Comparison of ENCODE assay signal across 1 cellular context in the genomic region with DNA sequence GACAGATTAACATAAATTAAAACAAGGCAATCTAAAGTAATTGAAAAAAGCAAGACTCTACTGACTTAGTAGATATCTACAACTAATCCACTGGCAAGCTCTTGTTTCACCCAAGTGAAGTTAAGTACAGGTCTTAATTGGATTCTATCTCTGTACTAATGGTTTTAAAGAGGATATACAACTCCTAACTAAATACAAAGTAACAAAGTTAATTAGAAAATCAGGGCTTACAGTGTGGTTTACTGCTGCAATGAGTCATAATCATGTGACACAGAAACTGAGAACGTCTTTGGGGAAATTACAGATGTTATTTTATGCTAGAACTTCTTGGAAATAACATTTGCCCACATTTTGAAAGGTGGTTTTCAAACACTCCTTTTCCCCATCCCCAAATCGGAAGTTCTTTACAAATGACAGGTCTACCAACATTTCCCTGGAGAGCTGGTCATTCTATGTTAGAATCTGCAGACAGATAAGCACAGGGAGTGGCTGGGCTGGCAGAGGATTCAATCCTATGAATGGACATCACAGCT.
TF ChIP-seq lines count a peak whose summit lies in the region.

No MANE protein-coding gene starts in this region.

TF ChIP-seq in HEK293, 187 proteins besides CTCF, POLR2A, EP300 and RAD21 (continued from another document):
- TF ChIP-seq, protein P1, sequence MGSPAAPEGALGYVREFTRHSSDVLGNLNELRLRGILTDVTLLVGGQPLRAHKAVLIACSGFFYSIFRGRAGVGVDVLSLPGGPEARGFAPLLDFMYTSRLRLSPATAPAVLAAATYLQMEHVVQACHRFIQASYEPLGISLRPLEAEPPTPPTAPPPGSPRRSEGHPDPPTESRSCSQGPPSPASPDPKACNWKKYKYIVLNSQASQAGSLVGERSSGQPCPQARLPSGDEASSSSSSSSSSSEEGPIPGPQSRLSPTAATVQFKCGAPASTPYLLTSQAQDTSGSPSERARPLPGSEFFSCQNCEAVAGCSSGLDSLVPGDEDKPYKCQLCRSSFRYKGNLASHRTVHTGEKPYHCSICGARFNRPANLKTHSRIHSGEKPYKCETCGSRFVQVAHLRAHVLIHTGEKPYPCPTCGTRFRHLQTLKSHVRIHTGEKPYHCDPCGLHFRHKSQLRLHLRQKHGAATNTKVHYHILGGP (tag by site-specific recombination; IDR thresholded peaks at IDR 0.05), result peak; percentile 54; the same call in 1 of the 2 replicates
- TF ChIP-seq HOXD13 (CRISPR knock-in tag; IDR thresholded peaks at IDR 0.05; ENCODE audit: borderline replicate concordance), result no peak
- TF ChIP-seq, protein P2, sequence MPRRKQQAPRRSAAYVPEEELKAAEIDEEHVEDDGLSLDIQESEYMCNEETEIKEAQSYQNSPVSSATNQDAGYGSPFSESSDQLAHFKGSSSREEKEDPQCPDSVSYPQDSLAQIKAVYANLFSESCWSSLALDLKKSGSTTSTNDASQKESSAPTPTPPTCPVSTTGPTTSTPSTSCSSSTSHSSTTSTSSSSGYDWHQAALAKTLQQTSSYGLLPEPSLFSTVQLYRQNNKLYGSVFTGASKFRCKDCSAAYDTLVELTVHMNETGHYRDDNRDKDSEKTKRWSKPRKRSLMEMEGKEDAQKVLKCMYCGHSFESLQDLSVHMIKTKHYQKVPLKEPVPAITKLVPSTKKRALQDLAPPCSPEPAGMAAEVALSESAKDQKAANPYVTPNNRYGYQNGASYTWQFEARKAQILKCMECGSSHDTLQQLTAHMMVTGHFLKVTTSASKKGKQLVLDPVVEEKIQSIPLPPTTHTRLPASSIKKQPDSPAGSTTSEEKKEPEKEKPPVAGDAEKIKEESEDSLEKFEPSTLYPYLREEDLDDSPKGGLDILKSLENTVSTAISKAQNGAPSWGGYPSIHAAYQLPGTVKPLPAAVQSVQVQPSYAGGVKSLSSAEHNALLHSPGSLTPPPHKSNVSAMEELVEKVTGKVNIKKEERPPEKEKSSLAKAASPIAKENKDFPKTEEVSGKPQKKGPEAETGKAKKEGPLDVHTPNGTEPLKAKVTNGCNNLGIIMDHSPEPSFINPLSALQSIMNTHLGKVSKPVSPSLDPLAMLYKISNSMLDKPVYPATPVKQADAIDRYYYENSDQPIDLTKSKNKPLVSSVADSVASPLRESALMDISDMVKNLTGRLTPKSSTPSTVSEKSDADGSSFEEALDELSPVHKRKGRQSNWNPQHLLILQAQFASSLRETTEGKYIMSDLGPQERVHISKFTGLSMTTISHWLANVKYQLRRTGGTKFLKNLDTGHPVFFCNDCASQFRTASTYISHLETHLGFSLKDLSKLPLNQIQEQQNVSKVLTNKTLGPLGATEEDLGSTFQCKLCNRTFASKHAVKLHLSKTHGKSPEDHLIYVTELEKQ (tag by site-specific recombination; IDR thresholded peaks at IDR 0.05; ENCODE audit: borderline replicate concordance), result peak; percentile 71; the same call in 1 of the 2 replicates
- TF ChIP-seq, protein P3, sequence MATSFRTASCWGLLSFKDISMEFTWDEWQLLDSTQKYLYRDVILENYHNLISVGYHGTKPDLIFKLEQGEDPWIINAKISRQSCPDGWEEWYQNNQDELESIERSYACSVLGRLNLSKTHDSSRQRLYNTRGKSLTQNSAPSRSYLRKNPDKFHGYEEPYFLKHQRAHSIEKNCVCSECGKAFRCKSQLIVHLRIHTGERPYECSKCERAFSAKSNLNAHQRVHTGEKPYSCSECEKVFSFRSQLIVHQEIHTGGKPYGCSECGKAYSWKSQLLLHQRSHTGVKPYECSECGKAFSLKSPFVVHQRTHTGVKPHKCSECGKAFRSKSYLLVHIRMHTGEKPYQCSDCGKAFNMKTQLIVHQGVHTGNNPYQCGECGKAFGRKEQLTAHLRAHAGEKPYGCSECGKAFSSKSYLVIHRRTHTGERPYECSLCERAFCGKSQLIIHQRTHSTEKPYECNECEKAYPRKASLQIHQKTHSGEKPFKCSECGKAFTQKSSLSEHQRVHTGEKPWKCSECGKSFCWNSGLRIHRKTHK (tag by site-specific recombination; IDR thresholded peaks at IDR 0.05), result no peak
- TF ChIP-seq, protein P4, sequence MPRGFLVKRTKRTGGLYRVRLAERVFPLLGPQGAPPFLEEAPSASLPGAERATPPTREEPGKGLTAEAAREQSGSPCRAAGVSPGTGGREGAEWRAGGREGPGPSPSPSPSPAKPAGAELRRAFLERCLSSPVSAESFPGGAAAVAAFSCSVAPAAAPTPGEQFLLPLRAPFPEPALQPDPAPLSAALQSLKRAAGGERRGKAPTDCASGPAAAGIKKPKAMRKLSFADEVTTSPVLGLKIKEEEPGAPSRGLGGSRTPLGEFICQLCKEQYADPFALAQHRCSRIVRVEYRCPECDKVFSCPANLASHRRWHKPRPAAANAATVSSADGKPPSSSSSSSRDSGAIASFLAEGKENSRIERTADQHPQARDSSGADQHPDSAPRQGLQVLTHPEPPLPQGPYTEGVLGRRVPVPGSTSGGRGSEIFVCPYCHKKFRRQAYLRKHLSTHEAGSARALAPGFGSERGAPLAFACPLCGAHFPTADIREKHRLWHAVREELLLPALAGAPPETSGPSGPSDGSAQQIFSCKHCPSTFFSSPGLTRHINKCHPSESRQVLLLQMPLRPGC (tag by site-specific recombination; IDR thresholded peaks at IDR 0.05), result peak; percentile 64; the same call in 1 of the 2 replicates
- TF ChIP-seq GFI1B (tag by site-specific recombination; IDR thresholded peaks at IDR 0.05), result 0 out of 2 replicates have a peak, but pooled peaks have one; percentile 37
- peak; percentile 40; the same call in 1 of the 2 replicates for TF ChIP-seq ZNF629 (tag by site-specific recombination; IDR thresholded peaks at IDR 0.05)
- TF ChIP-seq OSR2 (tag by site-specific recombination; IDR thresholded peaks at IDR 0.05), result peak; percentile 74
- TF ChIP-seq, protein P5, sequence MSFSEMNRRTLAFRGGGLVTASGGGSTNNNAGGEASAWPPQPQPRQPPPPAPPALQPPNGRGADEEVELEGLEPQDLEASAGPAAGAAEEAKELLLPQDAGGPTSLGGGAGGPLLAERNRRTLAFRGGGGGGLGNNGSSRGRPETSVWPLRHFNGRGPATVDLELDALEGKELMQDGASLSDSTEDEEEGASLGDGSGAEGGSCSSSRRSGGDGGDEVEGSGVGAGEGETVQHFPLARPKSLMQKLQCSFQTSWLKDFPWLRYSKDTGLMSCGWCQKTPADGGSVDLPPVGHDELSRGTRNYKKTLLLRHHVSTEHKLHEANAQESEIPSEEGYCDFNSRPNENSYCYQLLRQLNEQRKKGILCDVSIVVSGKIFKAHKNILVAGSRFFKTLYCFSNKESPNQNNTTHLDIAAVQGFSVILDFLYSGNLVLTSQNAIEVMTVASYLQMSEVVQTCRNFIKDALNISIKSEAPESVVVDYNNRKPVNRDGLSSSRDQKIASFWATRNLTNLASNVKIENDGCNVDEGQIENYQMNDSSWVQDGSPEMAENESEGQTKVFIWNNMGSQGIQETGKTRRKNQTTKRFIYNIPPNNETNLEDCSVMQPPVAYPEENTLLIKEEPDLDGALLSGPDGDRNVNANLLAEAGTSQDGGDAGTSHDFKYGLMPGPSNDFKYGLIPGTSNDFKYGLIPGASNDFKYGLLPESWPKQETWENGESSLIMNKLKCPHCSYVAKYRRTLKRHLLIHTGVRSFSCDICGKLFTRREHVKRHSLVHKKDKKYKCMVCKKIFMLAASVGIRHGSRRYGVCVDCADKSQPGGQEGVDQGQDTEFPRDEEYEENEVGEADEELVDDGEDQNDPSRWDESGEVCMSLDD (tag by site-specific recombination; IDR thresholded peaks at IDR 0.05), result no peak
- no peak for TF ChIP-seq ZNF473 (tag by site-specific recombination; IDR thresholded peaks at IDR 0.05)
- TF ChIP-seq HOXC10 (CRISPR knock-in tag; IDR thresholded peaks at IDR 0.05), result no peak
- no peak for TF ChIP-seq GLIS2 (tag by site-specific recombination; IDR thresholded peaks at IDR 0.05)
- no peak for TF ChIP-seq KLF7 (tag by site-specific recombination; IDR thresholded peaks at IDR 0.05; ENCODE audit: borderline replicate concordance)
- peak; percentile 88 for TF ChIP-seq WT1 (tag by site-specific recombination; IDR thresholded peaks at IDR 0.05)
- TF ChIP-seq GLI2 (tag by site-specific recombination; IDR thresholded peaks at IDR 0.05; ENCODE audit: borderline replicate concordance, low read depth), result 0 out of 2 replicates have a peak, but pooled peaks have one; percentile 14
- TF ChIP-seq ZNF843 (tag by site-specific recombination; IDR thresholded peaks at IDR 0.05), result 0 out of 2 replicates have a peak, but pooled peaks have one; percentile 44
- TF ChIP-seq ZNF366 (tag by site-specific recombination; conservative IDR thresholded peaks at IDR 0.05), result peak; percentile 87
- peak; percentile 45; the same call in 1 of the 2 replicates for TF ChIP-seq ZBTB17 (tag by site-specific recombination; IDR thresholded peaks at IDR 0.05)
- no peak for TF ChIP-seq ZNF221 (tag by site-specific recombination; IDR thresholded peaks at IDR 0.05; ENCODE audit: borderline replicate concordance)
- no peak for TF ChIP-seq ZNF239 (tag by site-specific recombination; IDR thresholded peaks at IDR 0.05)
- no peak for TF ChIP-seq ZNF707 (tag by site-specific recombination; IDR thresholded peaks at IDR 0.05)
- TF ChIP-seq GLIS1 (tag by site-specific recombination; IDR thresholded peaks at IDR 0.05), result 0 out of 2 replicates have a peak, but pooled peaks have one; percentile 18
- peak; percentile 55; the same call in 1 of the 2 replicates for TF ChIP-seq BCL11A (tag by site-specific recombination; IDR thresholded peaks at IDR 0.05; ENCODE audit: low read depth)
TF ChIP-seq in HEK293: peak in this region for 17.
